In genomic region chr3:172367205-172368105, GRCh38 we compare ENCODE assay signal across 16 cellular contexts.
A peak's percentile ranks its signal among the peaks of the same experiment; 100 is the strongest.
DNase-seq lines count a peak whose midpoint lies in the region; ATAC-seq, FAIRE-seq and TF ChIP-seq lines count a peak whose summit lies in the region.
"Had no signal": no experiment of that assay in that cellular context is flagged by ENCODE, and none has a peak within 500 bp of the region (broad histone marks: within the 10 kb centered on the region; RNA-seq: fewer than 3 reads in every experiment).

No MANE protein-coding gene starts in this region.

- TF ChIP-seq EP300 in K562 (IDR thresholded peaks at IDR 0.05; ENCODE audit: low read length) = no peak

- intact Hi-C loops in A673 (cut with micrococcal nuclease; ENCODE audit: unreplicated experiment) = no loop called here
- intact Hi-C loops in K562 (cut with micrococcal nuclease) = no loop called here
- intact Hi-C loops in left lung (cut with DNase I) = no loop called here

- CTCF ChIA-PET in A673 (lab: Charles Lee) = no interaction called here
- CTCF ChIA-PET in K562 (lab: Yijun Ruan, JAX; ENCODE audit: low intra/inter-chr PET ratio) = no interaction called here
- CTCF ChIA-PET in HEK293T (lab: Yijun Ruan, JAX) = no interaction called here

- H3K9me3 ChIP-seq in A673 (ENCODE audit: low read depth, low read length, poor library complexity, severe bottlenecking) = no peaks in the 10 kb centered on the region
- no peaks in the 10 kb centered on the region for H3K9me3 ChIP-seq in K562 (replicated peaks; ENCODE audit: control insufficient read depth, insufficient read depth, low read depth, low read length)
- no peaks in the 10 kb centered on the region for H3K9me3 ChIP-seq in left lung
- H3K9me3 ChIP-seq: heart right ventricle, pancreas, upper lobe of left lung had no signal

- TF ChIP-seq RAD21 in K562 (CRISPR knock-in tag; conservative IDR thresholded peaks at IDR 0.05 in 1 of 2, IDR thresholded peaks at IDR 0.05 in 1 of 2) = no peak

- 30% methylated on average over 9 of the region's 9 CpGs for WGBS in K562 (ENCODE audit: insufficient coverage, low coverage, missing lambda C conversion rate)

- no peak overlapping the region for H3K4me2 ChIP-seq in K562 (ENCODE audit: insufficient read depth, low read length)

- H2AFZ ChIP-seq in K562 (ENCODE audit: low read depth, low read length) = no peak overlapping the region

- no peaks in the 10 kb centered on the region for H3K9me1 ChIP-seq in K562 (ENCODE audit: control insufficient read depth, insufficient read depth, low read length)

- peak; percentile 9 for DNase-seq in A673 (ENCODE audit: low spot score)
- DNase-seq in LHCN-M2 (ENCODE audit: low read depth) = peak; percentile 57
- peak in 2 of 4 experiments; percentile 15 to 28 for DNase-seq in K562 (ENCODE audit: extremely low read depth in 1 of 4, low spot score in 3 of 4)
- peak; percentile 28 for DNase-seq in left kidney (ENCODE audit: low read depth, low spot score)
- DNase-seq in erythroblast (lab: John Stamatoyannopoulos, UW) = no peak
- DNase-seq in left lung = no peak
- DNase-seq in HEK293T (ENCODE audit: extremely low spot score) = no peak
- DNase-seq: activated T-cell treated with anti-CD3 and anti-CD28 coated beads, Interleukin-2, amount 50 U/mL, for 48 hours; heart right ventricle; Karpas-422; NCI-H2171; pancreas; stimulated activated CD4-positive, alpha-beta T cell treated with anti-CD3 and anti-CD28 coated beads, Interleukin-2, amount 100 ng/mL, for 24 hours; SW 1271; upper lobe of left lung had no signal

- H3K27me3 ChIP-seq in A673 (replicated peaks; ENCODE audit: insufficient read depth, low read depth, low read length, poor library complexity) (no peaks in the 10 kb centered on the region), K562 (ENCODE audit: control insufficient read depth in 2 of 2, insufficient read depth in 2 of 2, low read length in 2 of 2) (no peaks in the 10 kb centered on the region), left lung (no peaks in the 10 kb centered on the region)
- H3K27me3 ChIP-seq: heart right ventricle, pancreas, upper lobe of left lung had no signal

- ATAC-seq in K562 = peak; percentile 53
- no peak for ATAC-seq in left lung
- ATAC-seq in HG03280 (IDR thresholded peaks at IDR 0.05; ENCODE audit: unreplicated experiment) = no peak

- H3K36me3 ChIP-seq in A673 (ENCODE audit: insufficient read depth, low read length, poor library complexity, severe bottlenecking) (no peaks in the 10 kb centered on the region), K562 (ENCODE audit: control insufficient read depth, insufficient read depth, low read length) (peaks cover 49% of the 10 kb centered on the region), left lung (peaks cover 0 to 95% of the 10 kb centered on the region in 2 donors)

- BruUV-seq in A673 (replicated peaks; lab: Mats Ljungman, UMichigan) (no TSS peak), K562 (replicated peaks; lab: Mats Ljungman, UMichigan) (no TSS peak)

- H3K27ac ChIP-seq in A673 (ENCODE audit: low read depth, low read length, poor library complexity, severe bottlenecking) = no peak overlapping the region
- H3K27ac ChIP-seq in K562 (ENCODE audit: extremely low read depth, low read depth, low read length) = no peak overlapping the region
- H3K27ac ChIP-seq in left lung = no peak overlapping the region
- H3K27ac ChIP-seq: pancreas, upper lobe of left lung had no signal

- H3K4me3 ChIP-seq in A673 (ENCODE audit: low read depth, low read length, poor library complexity, severe bottlenecking) (no peak overlapping the region), K562 (no peak overlapping the region), left lung (no peak overlapping the region)
- H3K4me3 ChIP-seq: heart right ventricle, pancreas, upper lobe of left lung had no signal

- no peak for TF ChIP-seq CTCF in A673 (conservative IDR thresholded peaks at IDR 0.05; ENCODE audit: low read depth, low read length)
- no peak for TF ChIP-seq CTCF in K562 (IDR thresholded peaks at IDR 0.05 in 2 of 3, conservative IDR thresholded peaks at IDR 0.05 in 1 of 3; ENCODE audit: insufficient read depth in 2 of 3, low read depth in 1 of 3, low read length in 3 of 3)
- no peak for TF ChIP-seq CTCF in left lung (IDR thresholded peaks at IDR 0.05)

- peaks cover 6% of the 10 kb centered on the region for H3K4me1 ChIP-seq in A673 (ENCODE audit: insufficient read depth, low read length, poor library complexity, severe bottlenecking)
- no peaks in the 10 kb centered on the region for H3K4me1 ChIP-seq in K562 (replicated peaks in 1 of 2; ENCODE audit: control insufficient read depth in 2 of 2, insufficient read depth in 2 of 2, low read length in 2 of 2)
- no peaks in the 10 kb centered on the region for H3K4me1 ChIP-seq in left lung
- H3K4me1 ChIP-seq: upper lobe of left lung had no signal

- FAIRE-seq in K562 (lab: Jason Lieb, UNC) = peak; percentile 63
- FAIRE-seq: pancreas had no signal

- no peak overlapping the region for H3K9ac ChIP-seq in K562 (ENCODE audit: insufficient read depth in 1 of 2, low read depth in 2 of 2, low read length in 2 of 2)

- H3K79me2 ChIP-seq in K562 (ENCODE audit: control insufficient read depth, insufficient read depth, low read length) = no peaks in the 10 kb centered on the region

- POLR2A ChIA-PET in A673 (lab: Charles Lee; ENCODE audit: low non-redundant PET) = no interaction called here
- POLR2A ChIA-PET in K562 (lab: Yijun Ruan, JAX) = no interaction called here
- POLR2A ChIA-PET in HEK293T (lab: Yijun Ruan, JAX) = no interaction called here

- in situ Hi-C loops in K562 (cut with MboI) = no loop called here

- no peaks in the 10 kb centered on the region for H4K20me1 ChIP-seq in K562 (replicated peaks; ENCODE audit: control insufficient read depth, insufficient read depth, low read length)

- TF ChIP-seq POLR2A in K562 (conservative IDR thresholded peaks at IDR 0.05) (no peak), erythroblast (IDR thresholded peaks at IDR 0.05; ENCODE audit: low read length) (no peak)

TF ChIP-seq in K562, 482 proteins besides CTCF, POLR2A, EP300 and RAD21:
- TF ChIP-seq TCF3 (CRISPR knock-in tag; IDR thresholded peaks at IDR 0.05) (peak; percentile 58), CBFA2T3 (IDR thresholded peaks at IDR 0.05) (peak; percentile 28; the same call in 1 of the 2 replicates)
- TF ChIP-seq, protein P1, sequence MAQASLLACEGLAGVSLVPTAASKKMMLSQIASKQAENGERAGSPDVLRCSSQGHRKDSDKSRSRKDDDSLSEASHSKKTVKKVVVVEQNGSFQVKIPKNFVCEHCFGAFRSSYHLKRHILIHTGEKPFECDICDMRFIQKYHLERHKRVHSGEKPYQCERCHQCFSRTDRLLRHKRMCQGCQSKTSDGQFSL (CRISPR knock-in tag; IDR thresholded peaks at IDR 0.05) = no peak
- TF ChIP-seq, protein P1 (tag; IDR thresholded peaks at IDR 0.05) = no peak

TF ChIP-seq in HEK293T, 16 proteins besides CTCF, POLR2A, EP300 and RAD21:
- no peak for TF ChIP-seq TARDBP (IDR thresholded peaks at IDR 0.05)
- no peak for TF ChIP-seq ZNF384 (IDR thresholded peaks at IDR 0.05)
- TF ChIP-seq FOXM1 (IDR thresholded peaks at IDR 0.05; ENCODE audit: borderline replicate concordance) = no peak
- no peak for TF ChIP-seq ARNT (IDR thresholded peaks at IDR 0.05)
- no peak for TF ChIP-seq LEF1 (IDR thresholded peaks at IDR 0.05; ENCODE audit: borderline replicate concordance)
- no peak for TF ChIP-seq L3MBTL2 (conservative IDR thresholded peaks at IDR 0.05)
- no peak for TF ChIP-seq HDGF (IDR thresholded peaks at IDR 0.05; ENCODE audit: borderline replicate concordance)
- TF ChIP-seq FOXA1 (IDR thresholded peaks at IDR 0.05) = no peak
- TF ChIP-seq SP1 (IDR thresholded peaks at IDR 0.05) = no peak
- no peak for TF ChIP-seq PKNOX1 (IDR thresholded peaks at IDR 0.05)
- no peak for TF ChIP-seq SUZ12 (IDR thresholded peaks at IDR 0.05)
- TF ChIP-seq FOXK2 (IDR thresholded peaks at IDR 0.05) = no peak
- no peak for TF ChIP-seq ELF4 (IDR thresholded peaks at IDR 0.05)

Comparison
In these comparisons a context has a peak if more than half of its experiments do, and no peak if none do; other contexts are left out.
1. DNase-seq: peak in A673 (single experiment), LHCN-M2 (single experiment) and left kidney (single experiment); none in erythroblast (0 of 2), left lung (0 of 2) and HEK293T (single experiment).